In genomic region chr17:80866050-80866793, GRCh38 we compare ENCODE assay signal across 8 cellular contexts.
A peak's percentile ranks its signal among the peaks of the same experiment; 100 is the strongest.
DNase-seq lines count a peak whose midpoint lies in the region; ATAC-seq and TF ChIP-seq lines count a peak whose summit lies in the region.

No MANE protein-coding gene starts in this region.

- H3K4me3 Mint-ChIP-seq in naive thymus-derived CD4-positive, alpha-beta T cell = peak overlapping the region in 2 of 10 donors; percentile 46 to 69
- H3K4me3 Mint-ChIP-seq in stimulated activated naive CD8-positive, alpha-beta T cell treated with anti-CD3 and anti-CD28 coated beads, Interleukin-15, amount 100 ng/mL, for 72 hours = no peak overlapping the region

- peak; percentile 88 for TF ChIP-seq CTCF in epithelial cell of esophagus (IDR thresholded peaks at IDR 0.05; ENCODE audit: insufficient read depth, low read depth, low read length, missing control alignments)

- H3K9me3 Mint-ChIP-seq in naive thymus-derived CD4-positive, alpha-beta T cell = peaks cover 0 to 21% (median 5%) of the 10 kb centered on the region in 11 donors
- peaks cover 15 to 22% of the 10 kb centered on the region in 2 donors for H3K9me3 Mint-ChIP-seq in stimulated activated naive CD8-positive, alpha-beta T cell treated with anti-CD3 and anti-CD28 coated beads, Interleukin-15, amount 100 ng/mL, for 72 hours

- CTCF ChIA-PET in naive thymus-derived CD4-positive, alpha-beta T cell (lab: Charles Lee) = no interaction called here

- H3K27me3 ChIP-seq in naive thymus-derived CD4-positive, alpha-beta T cell (ENCODE audit: control insufficient read depth in 2 of 2, insufficient read depth in 2 of 2, low read length in 2 of 2) = no peaks in the 10 kb centered on the region

- ATAC-seq in naive thymus-derived CD4-positive, alpha-beta T cell = peak; percentile 78
- peak; percentile 76 for ATAC-seq in stimulated activated naive CD8-positive, alpha-beta T cell treated with anti-CD3 and anti-CD28 coated beads, Interleukin-15, amount 100 ng/mL, for 72 hours
- ATAC-seq in HG03175 (IDR thresholded peaks at IDR 0.05; ENCODE audit: unreplicated experiment) = no peak

- H3K4me1 Mint-ChIP-seq in naive thymus-derived CD4-positive, alpha-beta T cell = peaks cover 43 to 86% (median 71%) of the 10 kb centered on the region in 7 donors
- H3K4me1 Mint-ChIP-seq in stimulated activated naive CD8-positive, alpha-beta T cell treated with anti-CD3 and anti-CD28 coated beads, Interleukin-15, amount 100 ng/mL, for 72 hours = peaks cover 81% of the 10 kb centered on the region

- H3K4me3 ChIP-seq in epithelial cell of esophagus (ENCODE audit: low read length) = no peak overlapping the region
- H3K4me3 ChIP-seq in naive thymus-derived CD4-positive, alpha-beta T cell (ENCODE audit: low read length) = no peak overlapping the region

- peaks cover 0 to 13% (median 0%) of the 10 kb centered on the region in 3 experiments for H3K36me3 ChIP-seq in naive thymus-derived CD4-positive, alpha-beta T cell (ENCODE audit: control insufficient read depth in 2 of 3, insufficient read depth in 3 of 3, low read length in 3 of 3)

- DNase-seq in C1 segment of cervical spinal cord (lab: John Stamatoyannopoulos, UW) (peak in 8 of 14 donors; percentile 5 to 33 (median 14)), HK-2 (ENCODE audit: unreplicated experiment) (peak; percentile 47), NOMO-1 treated with dmso at 0.1 percent for 144 hours (lab: John Stamatoyannopoulos, UW; ENCODE audit: unreplicated experiment) (peak; percentile 11), epithelial cell of esophagus (ENCODE audit: low read depth) (peak; percentile 69)
- peak; percentile 67 for DNase-seq in activated CD8-positive, alpha-beta memory T cell treated with anti-CD3 and anti-CD28 coated beads, Interleukin-2, amount 50 U/mL, for 4 hours
- peak in 7 of 9 donors; percentile 28 to 68 (median 41) for DNase-seq in naive thymus-derived CD4-positive, alpha-beta T cell
- DNase-seq in stimulated activated naive CD8-positive, alpha-beta T cell treated with anti-CD3 and anti-CD28 coated beads, Interleukin-15, amount 100 ng/mL, for 72 hours = peak; percentile 63 to 74

- H3K9me3 ChIP-seq in naive thymus-derived CD4-positive, alpha-beta T cell (ENCODE audit: control insufficient read depth in 2 of 3, low read length in 3 of 3) = peaks cover 0 to 5% (median 0%) of the 10 kb centered on the region in 3 experiments

- H3K27ac ChIP-seq in naive thymus-derived CD4-positive, alpha-beta T cell (ENCODE audit: low read depth, low read length) = no peak overlapping the region

- H3K27me3 Mint-ChIP-seq in naive thymus-derived CD4-positive, alpha-beta T cell = no peaks in the 10 kb centered on the region
- H3K27me3 Mint-ChIP-seq in stimulated activated naive CD8-positive, alpha-beta T cell treated with anti-CD3 and anti-CD28 coated beads, Interleukin-15, amount 100 ng/mL, for 72 hours = no peaks in the 10 kb centered on the region

- POLR2A ChIA-PET in naive thymus-derived CD4-positive, alpha-beta T cell (lab: Charles Lee) = no interaction called here

- peaks cover 5 to 65% (median 21%) of the 10 kb centered on the region in 5 donors for H3K36me3 Mint-ChIP-seq in naive thymus-derived CD4-positive, alpha-beta T cell

- H3K27ac Mint-ChIP-seq in naive thymus-derived CD4-positive, alpha-beta T cell = peak overlapping the region in 7 of 9 donors; percentile 9 to 88 (median 62)
- H3K27ac Mint-ChIP-seq in stimulated activated naive CD8-positive, alpha-beta T cell treated with anti-CD3 and anti-CD28 coated beads, Interleukin-15, amount 100 ng/mL, for 72 hours = peak overlapping the region; percentile 46 to 55

- H3K4me1 ChIP-seq in naive thymus-derived CD4-positive, alpha-beta T cell (ENCODE audit: control insufficient read depth in 2 of 2, insufficient read depth in 2 of 2, low read length in 2 of 2) = peaks cover 0 to 26% of the 10 kb centered on the region in 2 donors

- intact Hi-C loops in naive thymus-derived CD4-positive, alpha-beta T cell (cut with micrococcal nuclease) = loop anchor here in 1 of 2 donors (1.0 to 10.0 kb wide), 2 partner anchors 33 to 109 kb away; no protein-coding TSS in a partner anchor

Comparison
In these comparisons a context has a peak if more than half of its experiments do, and no peak if none do; other contexts are left out.
1. DNase-seq: peak in every context shown above with its lines; median percentile 69 in epithelial cell of esophagus; 68 in stimulated activated naive CD8-positive, alpha-beta T cell treated with anti-CD3 and anti-CD28 coated beads, Interleukin-15, amount 100 ng/mL, for 72 hours; 67 in activated CD8-positive, alpha-beta memory T cell treated with anti-CD3 and anti-CD28 coated beads, Interleukin-2, amount 50 U/mL, for 4 hours; 47 in HK-2; 41 in naive thymus-derived CD4-positive, alpha-beta T cell; 14 in C1 segment of cervical spinal cord; 11 in NOMO-1 treated with dmso at 0.1 percent for 144 hours.